In genomic region chr17:8096541-8096940, GRCh38 we compare ENCODE assay signal across 1 cellular context.
TF ChIP-seq lines count a peak whose summit lies in the region.

No MANE protein-coding gene starts in this region.

TF ChIP-seq in H1, 55 proteins besides CTCF, POLR2A, EP300 and RAD21:
- TF ChIP-seq BRCA1 (IDR thresholded peaks at IDR 0.05; ENCODE audit: low read depth, low read length): no peak
- TF ChIP-seq KDM5A (IDR thresholded peaks at IDR 0.05; ENCODE audit: low read length): no peak
- no peak for TF ChIP-seq ASH2L (IDR thresholded peaks at IDR 0.05; ENCODE audit: low read length)
- TF ChIP-seq ATF3 (IDR thresholded peaks at IDR 0.05; ENCODE audit: insufficient read depth, low read depth, low read length): no peak
- TF ChIP-seq GABPA (IDR thresholded peaks at IDR 0.05; ENCODE audit: borderline replicate concordance, insufficient read depth, low read length): no peak
- no peak for TF ChIP-seq TCF12 (IDR thresholded peaks at IDR 0.05; ENCODE audit: low read depth, low read length)
- no peak for TF ChIP-seq ATF2 (IDR thresholded peaks at IDR 0.05; ENCODE audit: low read length)
- TF ChIP-seq USF2 (IDR thresholded peaks at IDR 0.05; ENCODE audit: low read length): no peak
- TF ChIP-seq SP2 (IDR thresholded peaks at IDR 0.05; ENCODE audit: low read length): no peak
- no peak for TF ChIP-seq HDAC6 (IDR thresholded peaks at IDR 0.05; ENCODE audit: low read depth, low read length)
- TF ChIP-seq SIN3A (conservative IDR thresholded peaks at IDR 0.05 in 1 of 2, IDR thresholded peaks at IDR 0.05 in 1 of 2; ENCODE audit: low read depth in 1 of 2, low read length in 2 of 2): no peak
- no peak for TF ChIP-seq KDM1A (IDR thresholded peaks at IDR 0.05; ENCODE audit: borderline replicate concordance, low read length)
- TF ChIP-seq JUN (IDR thresholded peaks at IDR 0.05; ENCODE audit: low read depth, low read length): no peak
